In genomic region chr16:68085259-68086071, GRCh38 we compare ENCODE assay signal across 8 cellular contexts. TPM values are rescaled to one million over a fixed set of nuclear protein-coding genes. Genes with fewer than 3 reads are reported as not detected.
DNase-seq lines count a peak whose midpoint lies in the region; ATAC-seq and TF ChIP-seq lines count a peak whose summit lies in the region.

Gene NFATC3 (plus strand): TSS chr16:68085370. CDS start chr16:68085682, 312 bp downstream.

- peak within 1 kb of the TSS; percentile 94 for H2BK15ac ChIP-seq in mesenchymal stem cell (ENCODE audit: low read depth, poor library complexity, severe bottlenecking)

- H3K18ac ChIP-seq in mesenchymal stem cell (ENCODE audit: low read depth in 1 of 2, low read length in 2 of 2) = peak within 1 kb of the TSS; percentile 94 to 96

- peak within 1 kb of the TSS; percentile 99 for H4K8ac ChIP-seq in mesenchymal stem cell (ENCODE audit: low read length)

- H3K4me2 ChIP-seq in mesenchymal stem cell (ENCODE audit: low read length, poor library complexity, severe bottlenecking) = peak within 1 kb of the TSS; percentile 92

- H3K4ac ChIP-seq in mesenchymal stem cell (ENCODE audit: low read depth in 1 of 2, low read length in 2 of 2) = peak within 1 kb of the TSS; percentile 75 to 99

- H3K27ac ChIP-seq in effector memory CD4-positive, alpha-beta T cell (ENCODE audit: insufficient read depth, low read length, poor library complexity, severe bottlenecking) = peak within 1 kb of the TSS; percentile 83
- H3K27ac ChIP-seq in mesenchymal stem cell (ENCODE audit: low read length, poor library complexity, severe bottlenecking) = peak within 1 kb of the TSS; percentile 79

- H3K9me3 ChIP-seq in effector memory CD4-positive, alpha-beta T cell (ENCODE audit: control insufficient read depth, low read length) = no peaks in the 10 kb centered on the region
- no peaks in the 10 kb centered on the region for H3K9me3 ChIP-seq in mesenchymal stem cell (ENCODE audit: control insufficient read depth, low read length)

- CTCF ChIA-PET in BJ (lab: Yijun Ruan, JAX) = interaction anchor here (0.5 to 3.9 kb wide), 5 partner anchors 8 to 244 kb away, joined by 3 to 16 read pairs (median 3); no protein-coding TSS in a partner anchor
- CTCF ChIA-PET in activated CD8-positive, alpha-beta memory T cell treated with anti-CD3 and anti-CD28 coated beads for 36 hours (lab: Charles Lee) = interaction anchor here (0.5 to 2.5 kb wide), 8 partner anchors 9 to 270 kb away, joined by 3 to 15 read pairs (median 4); partner anchors contain the start of gene NRN1L

- H3K4me3 ChIP-seq in BJ (ENCODE audit: low read depth, low read length) = peak within 1 kb of the TSS; percentile 81
- H3K4me3 ChIP-seq in effector memory CD4-positive, alpha-beta T cell (ENCODE audit: insufficient read depth, low read depth, low read length, poor library complexity, severe bottlenecking) = peak within 1 kb of the TSS; percentile 93
- peak within 1 kb of the TSS; percentile 93 to 95 for H3K4me3 ChIP-seq in mesenchymal stem cell (ENCODE audit: insufficient read depth in 1 of 2, low read depth in 1 of 2, low read length in 2 of 2)

- H2AK5ac ChIP-seq in mesenchymal stem cell (ENCODE audit: low read length, severe bottlenecking) = no peak within 1 kb of the TSS

- DNase-seq in BJ (ENCODE audit: low read depth) (peak; percentile 61), NCI-H82 (lab: John Stamatoyannopoulos, UW) (peak; percentile 78), mesenchymal stem cell (peak; percentile 96)
- DNase-seq in effector memory CD4-positive, alpha-beta T cell = peak; percentile 99
- DNase-seq in stimulated activated CD8-positive, alpha-beta memory T cell treated with anti-CD3 and anti-CD28 coated beads, Interleukin-12 subunit alpha, Interleukin-12 subunit beta, amount 100 ng/mL, for 24 hours (ENCODE audit: extremely low read depth) = peak; percentile 97

- peak within 1 kb of the TSS; percentile 84 for H2AFZ ChIP-seq in mesenchymal stem cell (ENCODE audit: low read depth, low read length)

- peak within 1 kb of the TSS in 1 of 2 experiments; percentile 98 for H3K23ac ChIP-seq in mesenchymal stem cell (ENCODE audit: low read length in 2 of 2)

- H3K4me1 ChIP-seq in effector memory CD4-positive, alpha-beta T cell (ENCODE audit: control insufficient read depth, insufficient read depth, low read length, poor library complexity, severe bottlenecking) = peaks cover 48% of the 10 kb centered on the region
- peaks cover 12% of the 10 kb centered on the region for H3K4me1 ChIP-seq in mesenchymal stem cell (ENCODE audit: control insufficient read depth, insufficient read depth, low read depth, low read length)

- peak within 1 kb of the TSS; percentile 7 to 82 for H3K14ac ChIP-seq in mesenchymal stem cell (ENCODE audit: low read length in 2 of 2)

- no peaks in the 10 kb centered on the region for H3K36me3 ChIP-seq in BJ (ENCODE audit: control insufficient read depth, insufficient read depth, low read length)
- no peaks in the 10 kb centered on the region for H3K36me3 ChIP-seq in effector memory CD4-positive, alpha-beta T cell (ENCODE audit: control insufficient read depth, insufficient read depth, low read length)
- H3K36me3 ChIP-seq in mesenchymal stem cell (ENCODE audit: control insufficient read depth in 1 of 2, insufficient read depth in 2 of 2, low read depth in 1 of 2, low read length in 2 of 2) = no peaks in the 10 kb centered on the region

- WGBS in mesenchymal stem cell = under 1% methylated on average over 83 of the region's 104 CpGs

- peak within 1 kb of the TSS; percentile 45 for H2BK5ac ChIP-seq in mesenchymal stem cell (ENCODE audit: low read depth, low read length, poor library complexity, severe bottlenecking)

- peak within 1 kb of the TSS; percentile 95 for H2BK120ac ChIP-seq in mesenchymal stem cell (ENCODE audit: low read depth, low read length)

- POLR2A ChIA-PET in BJ (lab: Charles Lee) = interaction anchor here (0.6 kb wide), 1 partner anchor 116 kb away, joined by 6 read pairs; no protein-coding TSS in a partner anchor
- POLR2A ChIA-PET in activated CD8-positive, alpha-beta memory T cell treated with anti-CD3 and anti-CD28 coated beads for 36 hours (lab: Charles Lee) = interaction anchor here (0.6 to 2.5 kb wide), 10 partner anchors 9 to 179 kb away, joined by 3 to 19 read pairs (median 6); partner anchors contain the start of gene SLC7A6

- H3K79me1 ChIP-seq in mesenchymal stem cell (replicated peaks; ENCODE audit: low read length, poor library complexity, severe bottlenecking) = no peaks in the 10 kb centered on the region

- no peak for TF ChIP-seq CTCF in BJ (IDR thresholded peaks at IDR 0.05; ENCODE audit: insufficient read depth, low read depth, low read length)

- H3K9ac ChIP-seq in mesenchymal stem cell (ENCODE audit: low read length) = peak within 1 kb of the TSS; percentile 95

- H4K91ac ChIP-seq in mesenchymal stem cell (ENCODE audit: low read length) = peak within 1 kb of the TSS; percentile 96

- H3K27me3 ChIP-seq in BJ (ENCODE audit: control insufficient read depth, insufficient read depth, low read length) (no peaks in the 10 kb centered on the region), mesenchymal stem cell (ENCODE audit: control insufficient read depth in 1 of 2, insufficient read depth in 1 of 2, low read length in 2 of 2) (no peaks in the 10 kb centered on the region)
- no peaks in the 10 kb centered on the region for H3K27me3 ChIP-seq in effector memory CD4-positive, alpha-beta T cell (replicated peaks; ENCODE audit: control insufficient read depth, insufficient read depth, low read length, poor library complexity, severe bottlenecking)

- H2BK12ac ChIP-seq in mesenchymal stem cell (ENCODE audit: low read length in 2 of 2) = peak within 1 kb of the TSS; percentile 31 to 98

- ATAC-seq in GM19043 (IDR thresholded peaks at IDR 0.05; ENCODE audit: low read depth, unreplicated experiment) = peak; percentile 46
- ATAC-seq in HG03342 (IDR thresholded peaks at IDR 0.05; ENCODE audit: unreplicated experiment) = peak; percentile 50

RNA-seq across cellular contexts. Expression of gene NFATC3, which starts in this region (rescaled TPM):
- polyA plus RNA-seq in BJ (2011; rRNA removed) = 10.5 and 14.9 TPM in 2 replicates
- polyA minus RNA-seq in BJ (2011; rRNA and poly(A)+ RNA removed) = 27.1 and 33.2 TPM in 2 replicates
- 10 to 100 TPM; 93.1 to 95.4 TPM for total RNA-seq in activated CD8-positive, alpha-beta memory T cell treated with anti-CD3 and anti-CD28 coated beads for 36 hours
- 11.8 TPM for polyA plus RNA-seq in mesenchymal stem cell (2013, experiment 1 of 2)
- polyA plus RNA-seq in mesenchymal stem cell (2013, experiment 2 of 2) = 11.8 TPM

Comparison
In these comparisons a context has a peak if more than half of its experiments do, and no peak if none do; other contexts are left out.
1. Peak in every context shown above with its lines: DNase-seq, ATAC-seq, H3K4me3 ChIP-seq and H3K27ac ChIP-seq.